8 cellular contexts compared by ENCODE assay signal in genomic region chr22:50482107-50483074, GRCh38. TPM values are rescaled to one million over a fixed set of nuclear protein-coding genes. Genes with fewer than 3 reads are reported as not detected.
A peak's percentile ranks its signal among the peaks of the same experiment; 100 is the strongest.
DNase-seq lines count a peak whose midpoint lies in the region; ATAC-seq and TF ChIP-seq lines count a peak whose summit lies in the region.

No MANE protein-coding gene starts in this region.

- H3K4me3 ChIP-seq in ACC112 (ENCODE audit: low read depth, low read length) (peak overlapping the region; percentile 68), HUES6 (ENCODE audit: low read depth, low read length) (peak overlapping the region; percentile 80), body of pancreas (peak overlapping the region; percentile 22 to 39)

- 44 to 45% methylated on average over 7 to 24 of the region's 35 CpGs for WGBS in body of pancreas, 2 donors

- intact Hi-C loops in body of pancreas (cut with DNase I) = no loop called here

- DNase-seq in body of pancreas (peak in 2 of 4 donors; percentile 60 to 65), memory B cell (ENCODE audit: low spot score in 2 of 2) (no peak), GOT3 (lab: John Stamatoyannopoulos, UW) (no peak), OCI-M1 (lab: John Stamatoyannopoulos, UW) (no peak), hepatic stellate cell (ENCODE audit: low spot score) (no peak)

- ATAC-seq in body of pancreas (no peak), memory B cell (ENCODE audit: low read depth) (no peak), GM18870 (IDR thresholded peaks at IDR 0.05; ENCODE audit: unreplicated experiment) (no peak)

- H3K27me3 ChIP-seq in ACC112 (ENCODE audit: insufficient read depth, low read length) (peaks cover 7% of the 10 kb centered on the region), HUES6 (ENCODE audit: control insufficient read depth, insufficient read depth, low read length) (peaks cover 36% of the 10 kb centered on the region), body of pancreas (no peaks in the 10 kb centered on the region)

- no peaks in the 10 kb centered on the region for H3K36me3 ChIP-seq in ACC112 (ENCODE audit: insufficient read depth, low read length)
- peaks cover 5% of the 10 kb centered on the region; the same call in 1 of the 2 replicates for H3K36me3 ChIP-seq in HUES6 (ENCODE audit: control insufficient read depth, insufficient read depth, low read length)
- no peaks in the 10 kb centered on the region for H3K36me3 ChIP-seq in body of pancreas (replicated peaks in 1 of 2; ENCODE audit: insufficient read depth in 1 of 2, low read depth in 2 of 2)

- no peak overlapping the region for H3K27ac Mint-ChIP-seq in memory B cell

- TF ChIP-seq POLR2A in body of pancreas (IDR thresholded peaks at IDR 0.05) = no peak

- H2AFZ ChIP-seq in ACC112 (ENCODE audit: low read length, unreplicated experiment) = no peak overlapping the region

- no peaks in the 10 kb centered on the region for H3K9me3 Mint-ChIP-seq in memory B cell

- no peaks in the 10 kb centered on the region for H3K4me1 ChIP-seq in ACC112 (ENCODE audit: control insufficient read depth, insufficient read depth, low read length, unreplicated experiment)
- peaks cover 19% of the 10 kb centered on the region for H3K4me1 ChIP-seq in HUES6 (ENCODE audit: control insufficient read depth, insufficient read depth, low read length)
- H3K4me1 ChIP-seq in body of pancreas = peaks cover 56% of the 10 kb centered on the region

- H3K36me3 Mint-ChIP-seq in memory B cell = no peaks in the 10 kb centered on the region

- H3K9ac ChIP-seq in HUES6 (ENCODE audit: low read length) = peak overlapping the region; percentile 73

- H3K27ac ChIP-seq in ACC112 (ENCODE audit: low read depth, low read length) = no peak overlapping the region
- H3K27ac ChIP-seq in HUES6 (ENCODE audit: low read depth, low read length) = peak overlapping the region; percentile 77
- peak overlapping the region; percentile 80 to 91 (median 83) for H3K27ac ChIP-seq in body of pancreas

- H3K9me3 ChIP-seq in HUES6 (ENCODE audit: control insufficient read depth, insufficient read depth, low read depth, low read length) = no peaks in the 10 kb centered on the region
- no peaks in the 10 kb centered on the region for H3K9me3 ChIP-seq in body of pancreas

- peaks cover 13% of the 10 kb centered on the region for H3K4me1 Mint-ChIP-seq in memory B cell

- no peak for TF ChIP-seq CTCF in body of pancreas (IDR thresholded peaks at IDR 0.05)

- no peaks in the 10 kb centered on the region for H3K79me2 ChIP-seq in ACC112 (ENCODE audit: control insufficient read depth, insufficient read depth, low read length, unreplicated experiment)

- H3K27me3 Mint-ChIP-seq in memory B cell = peaks cover 2% of the 10 kb centered on the region

- peak overlapping the region; percentile 77 for H3K4me3 Mint-ChIP-seq in memory B cell

RNA-seq across cellular contexts. Expression of gene ADM2, which starts 1.0 kb away (rescaled TPM):
- total RNA-seq in body of pancreas = 1 to 10 TPM; 7.3 to 8.2 TPM

RNA-seq across cellular contexts. Expression of gene MIOX, which starts 4.3 kb away (rescaled TPM):
- not detected for total RNA-seq in body of pancreas

RNA-seq across cellular contexts. Expression of gene SBF1, which starts 7.6 kb away (rescaled TPM):
- total RNA-seq in body of pancreas = 10 to 100 TPM; 60.2 to 77.5 TPM

RNA-seq across cellular contexts. Expression of gene LMF2, which starts 25.1 kb away (rescaled TPM):
- 100 to 1,000 TPM; 147 to 158 TPM for total RNA-seq in body of pancreas

RNA-seq across cellular contexts. Expression of gene NCAPH2, which starts 25.6 kb away (rescaled TPM):
- total RNA-seq in body of pancreas = 10 to 100 TPM; 30.6 to 35.9 TPM
